Comparison of ENCODE assay signal across 8 cellular contexts in the genomic region with DNA sequence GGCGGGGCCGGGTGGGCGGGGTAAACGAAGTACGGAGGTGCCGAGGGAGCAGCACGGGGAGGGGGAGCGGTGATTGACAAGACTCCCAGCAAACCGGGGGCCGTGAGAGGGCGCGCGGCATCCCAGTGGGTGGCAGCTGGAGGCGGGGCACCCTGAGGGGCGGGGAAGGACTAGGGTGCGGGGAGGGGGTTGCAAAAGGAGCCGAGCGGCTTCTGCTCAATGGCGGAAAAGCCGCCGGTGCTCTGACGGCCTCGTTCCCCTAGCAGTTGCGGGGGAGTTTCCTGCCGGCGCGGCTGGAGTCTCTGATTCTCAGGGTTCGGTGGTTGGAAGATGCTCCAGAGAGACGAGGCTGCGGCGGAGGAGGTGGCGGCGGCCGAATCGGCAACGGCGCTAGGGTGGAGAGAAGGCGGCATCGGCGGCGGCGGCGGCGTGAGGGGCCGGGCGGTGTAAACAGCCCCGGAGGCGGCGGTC. TPM values are rescaled to one million over a fixed set of nuclear protein-coding genes. Genes with fewer than 3 reads are reported as not detected.
DNase-seq lines count a peak whose midpoint lies in the region; ATAC-seq and TF ChIP-seq lines count a peak whose summit lies in the region.

A gene (plus strand): TSS at position 192 of the 471 bp plus-strand sequence. CDS start 32,325 bp downstream, outside the sequence.

- H3K36me3 ChIP-seq in colonic mucosa (no peaks in the 10 kb centered on the region), mesodermal cell (ENCODE audit: control insufficient read depth, insufficient read depth, low read length) (no peaks in the 10 kb centered on the region)

- H3K9ac ChIP-seq in colonic mucosa (ENCODE audit: low read depth in 2 of 2, low read length in 2 of 2) = peak within 1 kb of the TSS; percentile 86 to 98

- no peaks in the 10 kb centered on the region for H3K27me3 ChIP-seq in colonic mucosa

- H3K27ac ChIP-seq in colonic mucosa (peak within 1 kb of the TSS; percentile 98), mesodermal cell (ENCODE audit: low read depth, low read length, severe bottlenecking) (peak within 1 kb of the TSS; percentile 98)

- H3K4me3 ChIP-seq in colonic mucosa = peak within 1 kb of the TSS; percentile 98
- H3K4me3 ChIP-seq in mesodermal cell (ENCODE audit: extremely low read depth, insufficient read depth, low read length, poor library complexity, severe bottlenecking) = peak within 1 kb of the TSS; percentile 79

- DNase-seq in NCI-H510A (lab: John Stamatoyannopoulos, UW) = peak; percentile 99
- DNase-seq in NCI-H510A treated with DMSO at 0.1 percent for 48 hours (lab: John Stamatoyannopoulos, UW) = no peak
- peak; percentile 99 for DNase-seq in activated CD4-positive, alpha-beta T cell treated with anti-CD3 and anti-CD28 coated beads for 1 hour
- DNase-seq in colonic mucosa = peak; percentile 100
- peak; percentile 99 for DNase-seq in stimulated activated CD8-positive, alpha-beta memory T cell treated with anti-CD3 and anti-CD28 coated beads, Interleukin-15, amount 100 ng/mL, for 48 hours (ENCODE audit: low read depth in 2 of 2)
- DNase-seq in amniotic stem cell (lab: John Stamatoyannopoulos, UW) = no peak

- H3K4me1 ChIP-seq in colonic mucosa (peaks cover 6% of the 10 kb centered on the region), mesodermal cell (ENCODE audit: control insufficient read depth, insufficient read depth, low read length, poor library complexity, severe bottlenecking) (no peaks in the 10 kb centered on the region)

- H3K9me3 ChIP-seq in colonic mucosa = no peaks in the 10 kb centered on the region
- H3K9me3 ChIP-seq in mesodermal cell (ENCODE audit: control insufficient read depth, low read length) = peaks cover 5% of the 10 kb centered on the region

- 0 to 1% methylated on average over 40 to 47 of the region's 49 CpGs for WGBS in mesodermal cell (ENCODE audit: insufficient coverage in 2 of 2), 2 experiments

- peak; percentile 71 for ATAC-seq in HG03439 (IDR thresholded peaks at IDR 0.05; ENCODE audit: unreplicated experiment)

- no peak for TF ChIP-seq CTCF in colonic mucosa (IDR thresholded peaks at IDR 0.05)

- intact Hi-C loops in colonic mucosa (cut with DNase I) = no loop called here

RNA-seq across cellular contexts. Expression of the gene that starts here (rescaled TPM):
- total RNA-seq in colonic mucosa = 10 to 100 TPM; 50.8 to 77.9 TPM
- 32.8 TPM for polyA plus RNA-seq in mesodermal cell (2013, experiment 1 of 2)
- polyA plus RNA-seq in mesodermal cell (2013, experiment 2 of 2) = 36.1 TPM

Comparison
In these comparisons a context has a peak if more than half of its experiments do, and no peak if none do; other contexts are left out.
1. DNase-seq: peak in NCI-H510A (single experiment), activated CD4-positive, alpha-beta T cell treated with anti-CD3 and anti-CD28 coated beads for 1 hour (single experiment), colonic mucosa (single experiment) and stimulated activated CD8-positive, alpha-beta memory T cell treated with anti-CD3 and anti-CD28 coated beads, Interleukin-15, amount 100 ng/mL, for 48 hours (2 of 2); none in NCI-H510A treated with DMSO at 0.1 percent for 48 hours (single experiment) and amniotic stem cell (single experiment).